ENCODE assay signal across 12 cellular contexts in the genomic region with DNA sequence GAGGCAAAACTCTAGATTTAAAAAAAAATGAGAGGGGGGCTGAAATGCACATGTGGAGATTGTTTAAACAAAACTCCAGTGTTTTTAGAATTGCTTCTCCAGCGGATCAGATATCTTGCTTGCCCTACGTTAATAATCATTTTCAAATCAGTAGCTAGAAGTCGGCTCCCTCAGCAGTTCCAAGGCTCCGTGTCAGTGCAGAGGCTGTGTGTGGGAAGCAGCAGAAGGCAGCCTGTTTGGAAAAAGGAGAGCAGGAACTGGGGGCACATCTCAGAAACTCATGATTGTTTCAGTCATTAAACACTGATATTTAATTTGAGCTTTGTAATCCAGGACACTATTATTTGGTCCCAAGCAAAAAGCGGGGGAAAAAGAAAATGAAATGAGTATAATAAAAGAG. TPM values are rescaled to one million over a fixed set of nuclear protein-coding genes. Genes with fewer than 3 reads are reported as not detected.
DNase-seq lines count a peak whose midpoint lies in the region; ATAC-seq and TF ChIP-seq lines count a peak whose summit lies in the region.
"Had no signal": no experiment of that assay in that cellular context is flagged by ENCODE, and none has a peak within 500 bp of the region (broad histone marks: within the 10 kb centered on the region; RNA-seq: fewer than 3 reads in every experiment).

No MANE protein-coding gene starts in this region.

- H3K4me3 ChIP-seq in GM23338: no peak overlapping the region

- intact Hi-C loops in activated CD4-positive, alpha-beta T cell treated with anti-CD3 and anti-CD28 coated beads for 36 hours (cut with DNase I, micrococcal nuclease): loop anchor here (5.0 to 10.0 kb wide), 2 partner anchors 523 to 816 kb away; no protein-coding TSS in a partner anchor

- H3K27ac Mint-ChIP-seq in GM23338: peak overlapping the region; percentile 51; the same call in 1 of the 2 replicates
- no peak overlapping the region for H3K27ac Mint-ChIP-seq in activated CD4-positive, alpha-beta T cell treated with anti-CD3 and anti-CD28 coated beads for 36 hours
- H3K27ac Mint-ChIP-seq: IgD-negative memory B cell had no signal

- H3K4me1 Mint-ChIP-seq in GM23338: peaks cover 32% of the 10 kb centered on the region
- H3K4me1 Mint-ChIP-seq in activated CD4-positive, alpha-beta T cell treated with anti-CD3 and anti-CD28 coated beads for 36 hours: peaks cover 35% of the 10 kb centered on the region

- H3K36me3 Mint-ChIP-seq in GM23338 (ENCODE audit: low read depth): no peaks in the 10 kb centered on the region; the same call in 2 of the 3 replicates
- H3K36me3 Mint-ChIP-seq in activated CD4-positive, alpha-beta T cell treated with anti-CD3 and anti-CD28 coated beads for 36 hours (ENCODE audit: low read depth): no peaks in the 10 kb centered on the region
- H3K36me3 Mint-ChIP-seq: IgD-negative memory B cell had no signal

- H2AFZ ChIP-seq in GM23338: no peak overlapping the region

- no peak overlapping the region for H3K4me2 ChIP-seq in GM23338

- no peaks in the 10 kb centered on the region for H3K79me2 ChIP-seq in GM23338 (replicated peaks; ENCODE audit: insufficient read depth)

- CTCF ChIA-PET in activated CD4-positive, alpha-beta T cell treated with anti-CD3 and anti-CD28 coated beads for 36 hours (lab: Charles Lee): interaction anchor here (0.5 to 3.2 kb wide), 8 partner anchors 12 to 743 kb away, joined by 3 to 26 read pairs (median 4); no protein-coding TSS in a partner anchor

- TF ChIP-seq CTCF in GM23338 (conservative IDR thresholded peaks at IDR 0.05; ENCODE audit: low read depth in 2 of 2) (no peak), GM10266 (IDR thresholded peaks at IDR 0.05; ENCODE audit: control insufficient read depth, insufficient read depth, low read depth, missing control alignments) (no peak)

- DNase-seq in Ammon's horn (ENCODE audit: low spot score) (peak; percentile 27), GM23338 (ENCODE audit: low spot score) (no peak), OCI-M1 (lab: John Stamatoyannopoulos, UW) (peak; percentile 56), left kidney (ENCODE audit: low read depth, low spot score) (peak; percentile 3), GM10266 (ENCODE audit: extremely low spot score) (no peak), mesenteric fat pad (ENCODE audit: low spot score) (no peak)
- DNase-seq in activated CD4-positive, alpha-beta T cell treated with anti-CD3 and anti-CD28 coated beads for 36 hours: no peak
- DNase-seq: NCI-H2029 treated with DMSO at 0.1 percent for 48 hours; NK-92 treated with Interleukin-12 subunit alpha and Interleukin-12 subunit beta, amount 100 ng/mL, for 24 hours had no signal

- H3K27me3 ChIP-seq in GM23338 (ENCODE audit: insufficient read depth): no peaks in the 10 kb centered on the region

- H3K27ac ChIP-seq in GM23338 (ENCODE audit: low read depth): no peak overlapping the region
- H3K27ac ChIP-seq: RWPE1 had no signal

- H3K27me3 Mint-ChIP-seq in GM23338 (ENCODE audit: insufficient read depth, low read depth, poor library complexity): peaks cover 8% of the 10 kb centered on the region
- peaks cover 34% of the 10 kb centered on the region for H3K27me3 Mint-ChIP-seq in activated CD4-positive, alpha-beta T cell treated with anti-CD3 and anti-CD28 coated beads for 36 hours

- no peaks in the 10 kb centered on the region for H3F3A ChIP-seq in GM23338 (replicated peaks; ENCODE audit: low read depth)

- H3K9me3 Mint-ChIP-seq in GM23338: no peaks in the 10 kb centered on the region
- no peaks in the 10 kb centered on the region for H3K9me3 Mint-ChIP-seq in activated CD4-positive, alpha-beta T cell treated with anti-CD3 and anti-CD28 coated beads for 36 hours (ENCODE audit: low read depth)
- H3K9me3 Mint-ChIP-seq: IgD-negative memory B cell had no signal

- H3K9me2 ChIP-seq in GM23338 (ENCODE audit: insufficient read depth): no peaks in the 10 kb centered on the region

- POLR2A ChIA-PET in activated CD4-positive, alpha-beta T cell treated with anti-CD3 and anti-CD28 coated beads for 36 hours (lab: Charles Lee): interaction anchor here (0.6 kb wide), 1 partner anchor 43 kb away, joined by 7 read pairs; no protein-coding TSS in a partner anchor

- H3K4me3 Mint-ChIP-seq in GM23338: no peak overlapping the region; the same call in 2 of the 3 replicates
- H3K4me3 Mint-ChIP-seq in activated CD4-positive, alpha-beta T cell treated with anti-CD3 and anti-CD28 coated beads for 36 hours: no peak overlapping the region
- H3K4me3 Mint-ChIP-seq: IgD-negative memory B cell had no signal

- H3K36me3 ChIP-seq in GM23338 (ENCODE audit: insufficient read depth): no peaks in the 10 kb centered on the region

- peak; percentile 60 for ATAC-seq in GM23338
- no peak for ATAC-seq in activated CD4-positive, alpha-beta T cell treated with anti-CD3 and anti-CD28 coated beads for 36 hours
- ATAC-seq: PC-3 had no signal

- peaks cover 13% of the 10 kb centered on the region for H3K4me1 ChIP-seq in GM23338 (ENCODE audit: insufficient read depth)

- H4K20me1 ChIP-seq in GM23338 (replicated peaks; ENCODE audit: insufficient read depth): no peaks in the 10 kb centered on the region

TF ChIP-seq in GM23338, 12 proteins besides CTCF, POLR2A, EP300 and RAD21 (continues in another document):
- TF ChIP-seq, protein P1, sequence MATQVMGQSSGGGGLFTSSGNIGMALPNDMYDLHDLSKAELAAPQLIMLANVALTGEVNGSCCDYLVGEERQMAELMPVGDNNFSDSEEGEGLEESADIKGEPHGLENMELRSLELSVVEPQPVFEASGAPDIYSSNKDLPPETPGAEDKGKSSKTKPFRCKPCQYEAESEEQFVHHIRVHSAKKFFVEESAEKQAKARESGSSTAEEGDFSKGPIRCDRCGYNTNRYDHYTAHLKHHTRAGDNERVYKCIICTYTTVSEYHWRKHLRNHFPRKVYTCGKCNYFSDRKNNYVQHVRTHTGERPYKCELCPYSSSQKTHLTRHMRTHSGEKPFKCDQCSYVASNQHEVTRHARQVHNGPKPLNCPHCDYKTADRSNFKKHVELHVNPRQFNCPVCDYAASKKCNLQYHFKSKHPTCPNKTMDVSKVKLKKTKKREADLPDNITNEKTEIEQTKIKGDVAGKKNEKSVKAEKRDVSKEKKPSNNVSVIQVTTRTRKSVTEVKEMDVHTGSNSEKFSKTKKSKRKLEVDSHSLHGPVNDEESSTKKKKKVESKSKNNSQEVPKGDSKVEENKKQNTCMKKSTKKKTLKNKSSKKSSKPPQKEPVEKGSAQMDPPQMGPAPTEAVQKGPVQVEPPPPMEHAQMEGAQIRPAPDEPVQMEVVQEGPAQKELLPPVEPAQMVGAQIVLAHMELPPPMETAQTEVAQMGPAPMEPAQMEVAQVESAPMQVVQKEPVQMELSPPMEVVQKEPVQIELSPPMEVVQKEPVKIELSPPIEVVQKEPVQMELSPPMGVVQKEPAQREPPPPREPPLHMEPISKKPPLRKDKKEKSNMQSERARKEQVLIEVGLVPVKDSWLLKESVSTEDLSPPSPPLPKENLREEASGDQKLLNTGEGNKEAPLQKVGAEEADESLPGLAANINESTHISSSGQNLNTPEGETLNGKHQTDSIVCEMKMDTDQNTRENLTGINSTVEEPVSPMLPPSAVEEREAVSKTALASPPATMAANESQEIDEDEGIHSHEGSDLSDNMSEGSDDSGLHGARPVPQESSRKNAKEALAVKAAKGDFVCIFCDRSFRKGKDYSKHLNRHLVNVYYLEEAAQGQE (IDR thresholded peaks at IDR 0.05; ENCODE audit: unreplicated experiment): no peak
- TF ChIP-seq JUNB (IDR thresholded peaks at IDR 0.05; ENCODE audit: unreplicated experiment): no peak
- TF ChIP-seq EZH2phosphoT487 (IDR thresholded peaks at IDR 0.05; ENCODE audit: unreplicated experiment): no peak
- TF ChIP-seq POLR2AphosphoS5 (IDR thresholded peaks at IDR 0.05; ENCODE audit: low read depth): no peak
- no peak for TF ChIP-seq STAT1 (IDR thresholded peaks at IDR 0.05; ENCODE audit: unreplicated experiment)
- no peak for TF ChIP-seq ZNF114 (CRISPR knock-in tag; IDR thresholded peaks at IDR 0.05)
- TF ChIP-seq NANOG (IDR thresholded peaks at IDR 0.05; ENCODE audit: borderline replicate concordance): no peak

RNA-seq across cellular contexts. Expression of a gene that starts 50.9 kb away (rescaled TPM):
- total RNA-seq in GM23338 (2014; rRNA removed; shearing (Covaris generic)): 3.5 and 4.7 TPM in 2 replicates
- polyA plus RNA-seq in GM23338 (2016; fragmentation: Nextera tagmentation; extraction: Ambion mirVana): 1.7 and 2.3 TPM in 2 replicates
- not detected for total RNA-seq in activated CD4-positive, alpha-beta T cell treated with anti-CD3 and anti-CD28 coated beads for 36 hours
- total RNA-seq in mesenteric fat pad: not detected
- polyA plus RNA-seq: IgD-negative memory B cell had no signal

RNA-seq across cellular contexts. Expression of a gene that starts 59.7 kb away (rescaled TPM):
- total RNA-seq in GM23338 (2014; rRNA removed; shearing (Covaris generic)): 8.7 and 9.5 TPM in 2 replicates
- polyA plus RNA-seq in GM23338 (2016; fragmentation: Nextera tagmentation; extraction: Ambion mirVana): 3.1 and 3.7 TPM in 2 replicates
- 1 to 10 TPM; 8.0 to 8.6 TPM for total RNA-seq in activated CD4-positive, alpha-beta T cell treated with anti-CD3 and anti-CD28 coated beads for 36 hours
- total RNA-seq in mesenteric fat pad: 15.7 TPM

Comparison
In these comparisons a context has a peak if more than half of its experiments do, and no peak if none do; other contexts are left out.
1. DNase-seq: peak in Ammon's horn (single experiment), OCI-M1 (single experiment) and left kidney (single experiment); none in GM23338 (single experiment), GM10266 (single experiment), activated CD4-positive, alpha-beta T cell treated with anti-CD3 and anti-CD28 coated beads for 36 hours (single experiment) and mesenteric fat pad (single experiment).